Comparison of ENCODE assay signal across 1 cellular context in the genomic region with DNA sequence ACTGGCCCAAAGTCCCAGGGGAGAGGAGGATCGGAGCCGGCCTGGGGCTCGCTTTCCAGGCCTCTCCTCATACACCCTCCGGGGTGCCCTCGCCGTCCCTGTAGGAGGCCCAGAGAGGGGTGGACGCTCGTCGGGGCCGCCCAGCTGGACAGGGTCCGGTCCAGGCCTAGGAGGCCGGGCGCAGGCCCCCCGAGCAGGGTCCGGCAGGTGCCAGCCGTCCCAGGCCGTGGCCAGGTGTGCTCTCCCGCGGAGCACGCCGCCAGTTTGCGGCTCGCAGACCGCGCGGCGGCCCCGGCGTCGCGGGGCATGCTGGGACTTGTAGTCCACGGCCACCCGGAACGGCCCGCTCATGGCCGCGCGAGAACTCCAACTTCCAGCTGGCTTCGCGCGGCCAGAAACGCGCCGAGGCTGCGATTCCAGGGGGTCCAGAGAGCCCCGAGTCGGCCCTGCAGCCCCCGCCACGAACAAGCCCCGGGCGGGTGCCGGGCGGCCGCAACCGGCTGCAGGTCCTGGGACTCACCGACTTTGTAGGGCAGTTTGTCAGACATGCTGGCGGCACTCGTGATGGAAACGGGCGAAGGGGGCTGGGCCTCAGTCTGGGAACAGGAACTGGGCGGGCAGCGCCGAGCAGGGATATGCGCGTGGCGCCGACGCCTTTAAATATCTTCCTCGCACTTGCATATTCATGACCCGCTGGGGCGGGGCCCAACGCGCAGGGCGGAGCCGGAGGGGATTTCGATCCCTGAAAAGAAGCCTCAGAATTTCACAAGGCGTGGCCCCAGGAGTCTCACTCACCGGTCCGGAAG.
TF ChIP-seq lines count a peak whose summit lies in the region.

A gene (minus strand): TSS at position 633 of the 806 bp plus-strand sequence. CDS start 85 bp downstream, at position 548.

TF ChIP-seq in HepG2, 621 proteins besides CTCF, POLR2A, EP300 and RAD21 (continued from another document and continues in another):
- TF ChIP-seq, protein P1, sequence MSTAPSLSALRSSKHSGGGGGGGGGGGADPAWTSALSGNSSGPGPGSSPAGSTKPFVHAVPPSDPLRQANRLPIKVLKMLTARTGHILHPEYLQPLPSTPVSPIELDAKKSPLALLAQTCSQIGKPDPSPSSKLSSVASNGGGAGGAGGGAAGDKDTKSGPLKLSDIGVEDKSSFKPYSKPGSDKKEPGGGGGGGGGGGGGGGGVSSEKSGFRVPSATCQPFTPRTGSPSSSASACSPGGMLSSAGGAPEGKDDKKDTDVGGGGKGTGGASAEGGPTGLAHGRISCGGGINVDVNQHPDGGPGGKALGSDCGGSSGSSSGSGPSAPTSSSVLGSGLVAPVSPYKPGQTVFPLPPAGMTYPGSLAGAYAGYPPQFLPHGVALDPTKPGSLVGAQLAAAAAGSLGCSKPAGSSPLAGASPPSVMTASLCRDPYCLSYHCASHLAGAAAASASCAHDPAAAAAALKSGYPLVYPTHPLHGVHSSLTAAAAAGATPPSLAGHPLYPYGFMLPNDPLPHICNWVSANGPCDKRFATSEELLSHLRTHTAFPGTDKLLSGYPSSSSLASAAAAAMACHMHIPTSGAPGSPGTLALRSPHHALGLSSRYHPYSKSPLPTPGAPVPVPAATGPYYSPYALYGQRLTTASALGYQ (CRISPR knock-in tag; IDR thresholded peaks at IDR 0.05): peak; percentile 90
- TF ChIP-seq SNAPC2 (CRISPR knock-in tag; IDR thresholded peaks at IDR 0.05): peak; percentile 85; the same call in 1 of the 2 replicates
- peak; percentile 91 for TF ChIP-seq CHD2 (IDR thresholded peaks at IDR 0.05; ENCODE audit: low read depth, low read length)
- TF ChIP-seq HDAC1 (CRISPR knock-in tag; IDR thresholded peaks at IDR 0.05): peak; percentile 93
- TF ChIP-seq NFKBIZ (CRISPR knock-in tag; IDR thresholded peaks at IDR 0.05): peak; percentile 87
- TF ChIP-seq, protein P2, sequence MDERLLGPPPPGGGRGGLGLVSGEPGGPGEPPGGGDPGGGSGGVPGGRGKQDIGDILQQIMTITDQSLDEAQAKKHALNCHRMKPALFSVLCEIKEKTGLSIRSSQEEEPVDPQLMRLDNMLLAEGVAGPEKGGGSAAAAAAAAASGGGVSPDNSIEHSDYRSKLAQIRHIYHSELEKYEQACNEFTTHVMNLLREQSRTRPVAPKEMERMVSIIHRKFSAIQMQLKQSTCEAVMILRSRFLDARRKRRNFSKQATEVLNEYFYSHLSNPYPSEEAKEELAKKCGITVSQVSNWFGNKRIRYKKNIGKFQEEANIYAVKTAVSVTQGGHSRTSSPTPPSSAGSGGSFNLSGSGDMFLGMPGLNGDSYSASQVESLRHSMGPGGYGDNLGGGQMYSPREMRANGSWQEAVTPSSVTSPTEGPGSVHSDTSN (CRISPR knock-in tag; IDR thresholded peaks at IDR 0.05): 0 out of 2 replicates have a peak, but pooled peaks have one; percentile 41
- peak; percentile 53; the same call in 1 of the 2 replicates for TF ChIP-seq KDM3A (CRISPR knock-in tag; IDR thresholded peaks at IDR 0.05; ENCODE audit: low read depth)
- TF ChIP-seq KDM2A (CRISPR knock-in tag; IDR thresholded peaks at IDR 0.05; ENCODE audit: borderline replicate concordance, low read depth): peak; percentile 95
- peak; percentile 55; the same call in 1 of the 2 replicates for TF ChIP-seq ZNF101 (CRISPR knock-in tag; IDR thresholded peaks at IDR 0.05; ENCODE audit: borderline replicate concordance, low read depth)
- TF ChIP-seq FOXP1 (IDR thresholded peaks at IDR 0.05): no peak
- TF ChIP-seq FOXP1 (CRISPR knock-in tag; IDR thresholded peaks at IDR 0.05): peak; percentile 30; the same call in 1 of the 2 replicates
- TF ChIP-seq, protein P3, sequence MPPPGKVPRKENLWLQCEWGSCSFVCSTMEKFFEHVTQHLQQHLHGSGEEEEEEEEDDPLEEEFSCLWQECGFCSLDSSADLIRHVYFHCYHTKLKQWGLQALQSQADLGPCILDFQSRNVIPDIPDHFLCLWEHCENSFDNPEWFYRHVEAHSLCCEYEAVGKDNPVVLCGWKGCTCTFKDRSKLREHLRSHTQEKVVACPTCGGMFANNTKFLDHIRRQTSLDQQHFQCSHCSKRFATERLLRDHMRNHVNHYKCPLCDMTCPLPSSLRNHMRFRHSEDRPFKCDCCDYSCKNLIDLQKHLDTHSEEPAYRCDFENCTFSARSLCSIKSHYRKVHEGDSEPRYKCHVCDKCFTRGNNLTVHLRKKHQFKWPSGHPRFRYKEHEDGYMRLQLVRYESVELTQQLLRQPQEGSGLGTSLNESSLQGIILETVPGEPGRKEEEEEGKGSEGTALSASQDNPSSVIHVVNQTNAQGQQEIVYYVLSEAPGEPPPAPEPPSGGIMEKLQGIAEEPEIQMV (CRISPR knock-in tag; IDR thresholded peaks at IDR 0.05; ENCODE audit: low read depth): peak; percentile 28; the same call in 1 of the 2 replicates
- no peak for TF ChIP-seq ZNF652 (CRISPR knock-in tag; IDR thresholded peaks at IDR 0.05; ENCODE audit: borderline replicate concordance, low read depth)
- peak; percentile 53; the same call in 1 of the 2 replicates for TF ChIP-seq ATF1 (CRISPR knock-in tag; IDR thresholded peaks at IDR 0.05)
- TF ChIP-seq HMG20A (CRISPR knock-in tag; IDR thresholded peaks at IDR 0.05; ENCODE audit: borderline replicate concordance): peak; percentile 4; the same call in 1 of the 2 replicates
- 0 out of 2 replicates have a peak, but pooled peaks have one; percentile 69 for TF ChIP-seq ZNF274 (CRISPR knock-in tag; IDR thresholded peaks at IDR 0.05)
- peak; percentile 76; the same call in 1 of the 2 replicates for TF ChIP-seq ZNF451 (CRISPR knock-in tag; IDR thresholded peaks at IDR 0.05)
- peak; percentile 97 for TF ChIP-seq ZNF772 (CRISPR knock-in tag; IDR thresholded peaks at IDR 0.05)
- TF ChIP-seq STAG1 (CRISPR knock-in tag; IDR thresholded peaks at IDR 0.05): peak; percentile 17
- TF ChIP-seq PHF21A (CRISPR knock-in tag; IDR thresholded peaks at IDR 0.05): peak; percentile 79
- TF ChIP-seq ZNF616 (CRISPR knock-in tag; IDR thresholded peaks at IDR 0.05; ENCODE audit: low read depth): peak; percentile 94; the same call in 1 of the 2 replicates
- TF ChIP-seq, protein P4, sequence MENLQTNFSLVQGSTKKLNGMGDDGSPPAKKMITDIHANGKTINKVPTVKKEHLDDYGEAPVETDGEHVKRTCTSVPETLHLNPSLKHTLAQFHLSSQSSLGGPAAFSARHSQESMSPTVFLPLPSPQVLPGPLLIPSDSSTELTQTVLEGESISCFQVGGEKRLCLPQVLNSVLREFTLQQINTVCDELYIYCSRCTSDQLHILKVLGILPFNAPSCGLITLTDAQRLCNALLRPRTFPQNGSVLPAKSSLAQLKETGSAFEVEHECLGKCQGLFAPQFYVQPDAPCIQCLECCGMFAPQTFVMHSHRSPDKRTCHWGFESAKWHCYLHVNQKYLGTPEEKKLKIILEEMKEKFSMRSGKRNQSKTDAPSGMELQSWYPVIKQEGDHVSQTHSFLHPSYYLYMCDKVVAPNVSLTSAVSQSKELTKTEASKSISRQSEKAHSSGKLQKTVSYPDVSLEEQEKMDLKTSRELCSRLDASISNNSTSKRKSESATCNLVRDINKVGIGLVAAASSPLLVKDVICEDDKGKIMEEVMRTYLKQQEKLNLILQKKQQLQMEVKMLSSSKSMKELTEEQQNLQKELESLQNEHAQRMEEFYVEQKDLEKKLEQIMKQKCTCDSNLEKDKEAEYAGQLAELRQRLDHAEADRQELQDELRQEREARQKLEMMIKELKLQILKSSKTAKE (CRISPR knock-in tag; IDR thresholded peaks at IDR 0.05; ENCODE audit: borderline replicate concordance): no peak
- TF ChIP-seq ZNF775 (CRISPR knock-in tag; IDR thresholded peaks at IDR 0.05; ENCODE audit: borderline replicate concordance): no peak
- peak; percentile 12; the same call in 1 of the 2 replicates for TF ChIP-seq FOXM1 (CRISPR knock-in tag; IDR thresholded peaks at IDR 0.05)
- TF ChIP-seq ZNF850 (CRISPR knock-in tag; conservative IDR thresholded peaks at IDR 0.05): peak; percentile 88
- peak; percentile 95 for TF ChIP-seq ELF4 (CRISPR knock-in tag; IDR thresholded peaks at IDR 0.05; ENCODE audit: borderline replicate concordance)
- peak; percentile 57; the same call in 1 of the 2 replicates for TF ChIP-seq ZNF331 (CRISPR knock-in tag; IDR thresholded peaks at IDR 0.05)
- TF ChIP-seq, protein P5, sequence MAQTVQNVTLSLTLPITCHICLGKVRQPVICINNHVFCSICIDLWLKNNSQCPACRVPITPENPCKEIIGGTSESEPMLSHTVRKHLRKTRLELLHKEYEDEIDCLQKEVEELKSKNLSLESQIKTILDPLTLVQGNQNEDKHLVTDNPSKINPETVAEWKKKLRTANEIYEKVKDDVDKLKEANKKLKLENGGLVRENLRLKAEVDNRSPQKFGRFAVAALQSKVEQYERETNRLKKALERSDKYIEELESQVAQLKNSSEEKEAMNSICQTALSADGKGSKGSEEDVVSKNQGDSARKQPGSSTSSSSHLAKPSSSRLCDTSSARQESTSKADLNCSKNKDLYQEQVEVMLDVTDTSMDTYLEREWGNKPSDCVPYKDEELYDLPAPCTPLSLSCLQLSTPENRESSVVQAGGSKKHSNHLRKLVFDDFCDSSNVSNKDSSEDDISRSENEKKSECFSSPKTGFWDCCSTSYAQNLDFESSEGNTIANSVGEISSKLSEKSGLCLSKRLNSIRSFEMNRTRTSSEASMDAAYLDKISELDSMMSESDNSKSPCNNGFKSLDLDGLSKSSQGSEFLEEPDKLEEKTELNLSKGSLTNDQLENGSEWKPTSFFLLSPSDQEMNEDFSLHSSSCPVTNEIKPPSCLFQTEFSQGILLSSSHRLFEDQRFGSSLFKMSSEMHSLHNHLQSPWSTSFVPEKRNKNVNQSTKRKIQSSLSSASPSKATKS (CRISPR knock-in tag; IDR thresholded peaks at IDR 0.05): peak; percentile 85; the same call in 1 of the 2 replicates
- peak; percentile 95 for TF ChIP-seq ZNF724P (CRISPR knock-in tag; IDR thresholded peaks at IDR 0.05; ENCODE audit: borderline replicate concordance)
- no peak for TF ChIP-seq ZNF737 (CRISPR knock-in tag; IDR thresholded peaks at IDR 0.05; ENCODE audit: borderline replicate concordance)
- TF ChIP-seq, protein P6, sequence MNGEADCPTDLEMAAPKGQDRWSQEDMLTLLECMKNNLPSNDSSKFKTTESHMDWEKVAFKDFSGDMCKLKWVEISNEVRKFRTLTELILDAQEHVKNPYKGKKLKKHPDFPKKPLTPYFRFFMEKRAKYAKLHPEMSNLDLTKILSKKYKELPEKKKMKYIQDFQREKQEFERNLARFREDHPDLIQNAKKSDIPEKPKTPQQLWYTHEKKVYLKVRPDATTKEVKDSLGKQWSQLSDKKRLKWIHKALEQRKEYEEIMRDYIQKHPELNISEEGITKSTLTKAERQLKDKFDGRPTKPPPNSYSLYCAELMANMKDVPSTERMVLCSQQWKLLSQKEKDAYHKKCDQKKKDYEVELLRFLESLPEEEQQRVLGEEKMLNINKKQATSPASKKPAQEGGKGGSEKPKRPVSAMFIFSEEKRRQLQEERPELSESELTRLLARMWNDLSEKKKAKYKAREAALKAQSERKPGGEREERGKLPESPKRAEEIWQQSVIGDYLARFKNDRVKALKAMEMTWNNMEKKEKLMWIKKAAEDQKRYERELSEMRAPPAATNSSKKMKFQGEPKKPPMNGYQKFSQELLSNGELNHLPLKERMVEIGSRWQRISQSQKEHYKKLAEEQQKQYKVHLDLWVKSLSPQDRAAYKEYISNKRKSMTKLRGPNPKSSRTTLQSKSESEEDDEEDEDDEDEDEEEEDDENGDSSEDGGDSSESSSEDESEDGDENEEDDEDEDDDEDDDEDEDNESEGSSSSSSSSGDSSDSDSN (CRISPR knock-in tag; IDR thresholded peaks at IDR 0.05): peak; percentile 82
- TF ChIP-seq MTA3 (CRISPR knock-in tag; IDR thresholded peaks at IDR 0.05): 0 out of 2 replicates have a peak, but pooled peaks have one; percentile 40
- TF ChIP-seq, protein P7, sequence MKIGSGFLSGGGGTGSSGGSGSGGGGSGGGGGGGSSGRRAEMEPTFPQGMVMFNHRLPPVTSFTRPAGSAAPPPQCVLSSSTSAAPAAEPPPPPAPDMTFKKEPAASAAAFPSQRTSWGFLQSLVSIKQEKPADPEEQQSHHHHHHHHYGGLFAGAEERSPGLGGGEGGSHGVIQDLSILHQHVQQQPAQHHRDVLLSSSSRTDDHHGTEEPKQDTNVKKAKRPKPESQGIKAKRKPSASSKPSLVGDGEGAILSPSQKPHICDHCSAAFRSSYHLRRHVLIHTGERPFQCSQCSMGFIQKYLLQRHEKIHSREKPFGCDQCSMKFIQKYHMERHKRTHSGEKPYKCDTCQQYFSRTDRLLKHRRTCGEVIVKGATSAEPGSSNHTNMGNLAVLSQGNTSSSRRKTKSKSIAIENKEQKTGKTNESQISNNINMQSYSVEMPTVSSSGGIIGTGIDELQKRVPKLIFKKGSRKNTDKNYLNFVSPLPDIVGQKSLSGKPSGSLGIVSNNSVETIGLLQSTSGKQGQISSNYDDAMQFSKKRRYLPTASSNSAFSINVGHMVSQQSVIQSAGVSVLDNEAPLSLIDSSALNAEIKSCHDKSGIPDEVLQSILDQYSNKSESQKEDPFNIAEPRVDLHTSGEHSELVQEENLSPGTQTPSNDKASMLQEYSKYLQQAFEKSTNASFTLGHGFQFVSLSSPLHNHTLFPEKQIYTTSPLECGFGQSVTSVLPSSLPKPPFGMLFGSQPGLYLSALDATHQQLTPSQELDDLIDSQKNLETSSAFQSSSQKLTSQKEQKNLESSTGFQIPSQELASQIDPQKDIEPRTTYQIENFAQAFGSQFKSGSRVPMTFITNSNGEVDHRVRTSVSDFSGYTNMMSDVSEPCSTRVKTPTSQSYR (CRISPR knock-in tag; IDR thresholded peaks at IDR 0.05; ENCODE audit: borderline replicate concordance): peak; percentile 15
- TF ChIP-seq MED8 (CRISPR knock-in tag; IDR thresholded peaks at IDR 0.05; ENCODE audit: insufficient replicate concordance): peak; percentile 96
- TF ChIP-seq PHF8 (CRISPR knock-in tag; IDR thresholded peaks at IDR 0.05): peak; percentile 99
- peak; percentile 96 for TF ChIP-seq ARNT2 (CRISPR knock-in tag; IDR thresholded peaks at IDR 0.05; ENCODE audit: low read depth)
- TF ChIP-seq ZNF883 (CRISPR knock-in tag; IDR thresholded peaks at IDR 0.05; ENCODE audit: not compliant biosample characterization): peak; percentile 94
- TF ChIP-seq, protein P8, sequence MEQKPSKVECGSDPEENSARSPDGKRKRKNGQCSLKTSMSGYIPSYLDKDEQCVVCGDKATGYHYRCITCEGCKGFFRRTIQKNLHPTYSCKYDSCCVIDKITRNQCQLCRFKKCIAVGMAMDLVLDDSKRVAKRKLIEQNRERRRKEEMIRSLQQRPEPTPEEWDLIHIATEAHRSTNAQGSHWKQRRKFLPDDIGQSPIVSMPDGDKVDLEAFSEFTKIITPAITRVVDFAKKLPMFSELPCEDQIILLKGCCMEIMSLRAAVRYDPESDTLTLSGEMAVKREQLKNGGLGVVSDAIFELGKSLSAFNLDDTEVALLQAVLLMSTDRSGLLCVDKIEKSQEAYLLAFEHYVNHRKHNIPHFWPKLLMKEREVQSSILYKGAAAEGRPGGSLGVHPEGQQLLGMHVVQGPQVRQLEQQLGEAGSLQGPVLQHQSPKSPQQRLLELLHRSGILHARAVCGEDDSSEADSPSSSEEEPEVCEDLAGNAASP (CRISPR knock-in tag; IDR thresholded peaks at IDR 0.05; ENCODE audit: borderline replicate concordance): 0 out of 2 replicates have a peak, but pooled peaks have one; percentile 9
- peak; percentile 23; the same call in 1 of the 2 replicates for TF ChIP-seq MEF2D (CRISPR knock-in tag; IDR thresholded peaks at IDR 0.05)
- TF ChIP-seq, protein P9, sequence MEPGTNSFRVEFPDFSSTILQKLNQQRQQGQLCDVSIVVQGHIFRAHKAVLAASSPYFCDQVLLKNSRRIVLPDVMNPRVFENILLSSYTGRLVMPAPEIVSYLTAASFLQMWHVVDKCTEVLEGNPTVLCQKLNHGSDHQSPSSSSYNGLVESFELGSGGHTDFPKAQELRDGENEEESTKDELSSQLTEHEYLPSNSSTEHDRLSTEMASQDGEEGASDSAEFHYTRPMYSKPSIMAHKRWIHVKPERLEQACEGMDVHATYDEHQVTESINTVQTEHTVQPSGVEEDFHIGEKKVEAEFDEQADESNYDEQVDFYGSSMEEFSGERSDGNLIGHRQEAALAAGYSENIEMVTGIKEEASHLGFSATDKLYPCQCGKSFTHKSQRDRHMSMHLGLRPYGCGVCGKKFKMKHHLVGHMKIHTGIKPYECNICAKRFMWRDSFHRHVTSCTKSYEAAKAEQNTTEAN (CRISPR knock-in tag; conservative IDR thresholded peaks at IDR 0.05): peak; percentile 64
- peak; percentile 68 for TF ChIP-seq SOX5 (CRISPR knock-in tag; IDR thresholded peaks at IDR 0.05; ENCODE audit: borderline replicate concordance)
